ENCODE assay signal across 2 cellular contexts in genomic region chr10:29292406-29292805, GRCh38. TPM values are rescaled to one million over a fixed set of nuclear protein-coding genes. Genes with fewer than 3 reads are reported as not detected.
"Had no signal": no experiment of that assay in that cellular context is flagged by ENCODE, and none has a peak within 500 bp of the region (broad histone marks: within the 10 kb centered on the region; RNA-seq: fewer than 3 reads in every experiment).

No MANE protein-coding gene starts in this region.

RNA-seq across cellular contexts. Expression of gene LYZL1, which starts 3.5 kb away (rescaled TPM):
- total RNA-seq: G401, GM12878 had no signal
